8 cellular contexts compared by ENCODE assay signal in the genomic region with DNA sequence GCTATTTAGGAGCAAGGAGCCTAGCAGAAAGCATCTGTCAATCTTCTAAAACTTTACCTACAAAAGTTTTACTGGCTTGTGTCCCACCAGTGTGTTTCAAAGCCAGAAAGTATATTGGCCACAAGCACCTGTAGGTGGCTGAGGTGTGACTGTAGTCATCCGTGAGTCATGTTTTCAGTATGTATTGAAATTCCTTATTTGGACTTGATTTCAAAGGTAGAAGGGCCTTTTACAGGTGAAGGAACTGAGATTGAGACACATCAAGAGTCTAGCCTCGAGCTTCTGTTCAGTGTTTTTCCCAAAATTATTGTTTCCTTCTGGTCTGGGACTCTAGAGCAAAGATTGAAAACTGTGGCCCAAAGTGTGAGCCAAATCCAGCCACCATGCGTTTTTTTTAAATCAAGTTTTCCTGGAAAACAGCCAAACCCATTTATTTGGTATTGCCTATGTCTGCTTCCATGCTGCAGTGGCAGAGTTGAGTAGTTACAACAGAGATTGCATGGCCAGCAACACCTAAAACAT.
DNase-seq lines count a peak whose midpoint lies in the region; ATAC-seq and TF ChIP-seq lines count a peak whose summit lies in the region.

No MANE protein-coding gene starts in this region.

- H3K27ac Mint-ChIP-seq in activated naive CD8-positive, alpha-beta T cell treated with anti-CD3 and anti-CD28 coated beads for 36 hours: peak overlapping the region; percentile 52
- peak overlapping the region in 1 of 8 donors; percentile 47 for H3K27ac Mint-ChIP-seq in CD8-positive, alpha-beta memory T cell

- H3K27me3 ChIP-seq in neutrophil: no peaks in the 10 kb centered on the region
- no peaks in the 10 kb centered on the region for H3K27me3 ChIP-seq in CD8-positive, alpha-beta memory T cell (ENCODE audit: insufficient read depth, low read length, poor library complexity, severe bottlenecking)

- H3K27me3 Mint-ChIP-seq in activated naive CD8-positive, alpha-beta T cell treated with anti-CD3 and anti-CD28 coated beads for 36 hours: no peaks in the 10 kb centered on the region
- no peaks in the 10 kb centered on the region for H3K27me3 Mint-ChIP-seq in CD8-positive, alpha-beta memory T cell

- H3K4me1 ChIP-seq in neutrophil (ENCODE audit: control insufficient read depth in 1 of 2, insufficient read depth in 1 of 2, low read depth in 1 of 2, low read length in 1 of 2): peaks cover 24 to 38% of the 10 kb centered on the region in 2 experiments
- H3K4me1 ChIP-seq in CD8-positive, alpha-beta memory T cell (ENCODE audit: insufficient read depth, low read length): peaks cover 16% of the 10 kb centered on the region

- H3K27ac ChIP-seq in neutrophil: peak overlapping the region; percentile 54
- H3K27ac ChIP-seq in CD8-positive, alpha-beta memory T cell (ENCODE audit: low read depth, low read length): no peak overlapping the region

- DNase-seq in NCI-H1105 treated with DMSO at 0.1 percent for 48 hours (lab: John Stamatoyannopoulos, UW): peak; percentile 48
- DNase-seq in NCI-H1105 (lab: John Stamatoyannopoulos, UW): no peak
- peak; percentile 48 for DNase-seq in activated naive CD8-positive, alpha-beta T cell treated with anti-CD3 and anti-CD28 coated beads for 36 hours
- DNase-seq in GM03348 (ENCODE audit: low spot score): no peak
- no peak for DNase-seq in CD8-positive, alpha-beta memory T cell

- H3K4me1 Mint-ChIP-seq in activated naive CD8-positive, alpha-beta T cell treated with anti-CD3 and anti-CD28 coated beads for 36 hours: peaks cover 37% of the 10 kb centered on the region
- H3K4me1 Mint-ChIP-seq in CD8-positive, alpha-beta memory T cell: peaks cover 17 to 27% (median 19%) of the 10 kb centered on the region in 3 donors

- peaks cover 24% of the 10 kb centered on the region for H3K36me3 ChIP-seq in neutrophil
- H3K36me3 ChIP-seq in CD8-positive, alpha-beta memory T cell (ENCODE audit: insufficient read depth, low read length): peaks cover 5% of the 10 kb centered on the region

- no peak overlapping the region for H3K4me3 Mint-ChIP-seq in activated naive CD8-positive, alpha-beta T cell treated with anti-CD3 and anti-CD28 coated beads for 36 hours
- no peak overlapping the region for H3K4me3 Mint-ChIP-seq in CD8-positive, alpha-beta memory T cell

- H3K4me3 ChIP-seq in neutrophil (ENCODE audit: low read depth in 1 of 2, low read length in 1 of 2): no peak overlapping the region
- no peak overlapping the region for H3K4me3 ChIP-seq in CD8-positive, alpha-beta memory T cell (ENCODE audit: low read length)

- CTCF ChIA-PET in CD8-positive, alpha-beta memory T cell (lab: Charles Lee): no interaction called here

- no peaks in the 10 kb centered on the region for H3K9me3 Mint-ChIP-seq in activated naive CD8-positive, alpha-beta T cell treated with anti-CD3 and anti-CD28 coated beads for 36 hours
- no peaks in the 10 kb centered on the region for H3K9me3 Mint-ChIP-seq in CD8-positive, alpha-beta memory T cell

- peak; percentile 56 for ATAC-seq in HG03175 (IDR thresholded peaks at IDR 0.05; ENCODE audit: unreplicated experiment)
- no peak for ATAC-seq in HG03460 (IDR thresholded peaks at IDR 0.05; ENCODE audit: unreplicated experiment)

- POLR2A ChIA-PET in CD8-positive, alpha-beta memory T cell (lab: Charles Lee): no interaction called here

- H3K36me3 Mint-ChIP-seq in activated naive CD8-positive, alpha-beta T cell treated with anti-CD3 and anti-CD28 coated beads for 36 hours: peaks cover 40% of the 10 kb centered on the region
- peaks cover 8 to 35% (median 15%) of the 10 kb centered on the region in 3 donors for H3K36me3 Mint-ChIP-seq in CD8-positive, alpha-beta memory T cell

- H3K9me3 ChIP-seq in neutrophil: no peaks in the 10 kb centered on the region
- H3K9me3 ChIP-seq in CD8-positive, alpha-beta memory T cell (ENCODE audit: low read length): no peaks in the 10 kb centered on the region

- TF ChIP-seq CTCF in neutrophil (IDR thresholded peaks at IDR 0.05): no peak

Comparison
In these comparisons a context has a peak if more than half of its experiments do, and no peak if none do; other contexts are left out.
1. DNase-seq: peak in NCI-H1105 treated with DMSO at 0.1 percent for 48 hours (single experiment) and activated naive CD8-positive, alpha-beta T cell treated with anti-CD3 and anti-CD28 coated beads for 36 hours (single experiment); none in NCI-H1105 (single experiment), GM03348 (single experiment) and CD8-positive, alpha-beta memory T cell (0 of 5).